13 cellular contexts compared by ENCODE assay signal in genomic region chr13:40205771-40206240, GRCh38.
A peak's percentile ranks its signal among the peaks of the same experiment; 100 is the strongest.
DNase-seq lines count a peak whose midpoint lies in the region; ATAC-seq, FAIRE-seq and TF ChIP-seq lines count a peak whose summit lies in the region.
"Had no signal": no experiment of that assay in that cellular context is flagged by ENCODE, and none has a peak within 500 bp of the region (broad histone marks: within the 10 kb centered on the region; RNA-seq: fewer than 3 reads in every experiment).

No MANE protein-coding gene starts in this region.

- 0 out of 2 replicates have a peak overlapping the region, but pooled peaks have one; percentile 92 for H2AFZ ChIP-seq in Karpas-422 (ENCODE audit: low read length)
- H2AFZ ChIP-seq in endothelial cell of umbilical vein (ENCODE audit: low read depth, low read length) = peak overlapping the region; percentile 33

- no peak overlapping the region for H3K27ac ChIP-seq in Karpas-422 (ENCODE audit: low read length)
- peak overlapping the region; percentile 93 for H3K27ac ChIP-seq in endothelial cell of umbilical vein (ENCODE audit: insufficient read depth, low read depth, low read length)
- peak overlapping the region; percentile 46 to 83 for H3K27ac ChIP-seq in small intestine (ENCODE audit: low read depth in 1 of 2, low read length in 1 of 2)
- H3K27ac ChIP-seq in colonic mucosa = no peak overlapping the region
- H3K27ac ChIP-seq: gastroesophageal sphincter, left ventricle myocardium inferior, prostate gland, SJSA1 had no signal

- intact Hi-C loops in activated CD4-positive, alpha-beta memory T cell treated with anti-CD3 and anti-CD28 coated beads for 36 hours (cut with micrococcal nuclease) = loop anchor here (1.0 to 2.0 kb wide), 6 partner anchors 11 to 180 kb away; no protein-coding TSS in a partner anchor
- intact Hi-C loops in endothelial cell of umbilical vein (cut with micrococcal nuclease) = loop anchor here (1.0 kb wide), 1 partner anchor 12 kb away; no protein-coding TSS in a partner anchor
- intact Hi-C loops in colonic mucosa (cut with DNase I) = no loop called here

- FAIRE-seq in endothelial cell of umbilical vein (lab: Jason Lieb, UNC) = no peak
- FAIRE-seq in small intestine (lab: Jason Lieb, UNC) = no peak
- FAIRE-seq: urothelium cell line had no signal

- H3K9me1 ChIP-seq in endothelial cell of umbilical vein (replicated peaks; ENCODE audit: control insufficient read depth, extremely low read depth, insufficient read depth, low read length) = no peaks in the 10 kb centered on the region

- WGBS in small intestine, 3 donors = 74 to 84% (median 78%) methylated on average over 4 of the region's 4 CpGs

- peaks cover 51% of the 10 kb centered on the region for H3K4me1 Mint-ChIP-seq in activated CD4-positive, alpha-beta memory T cell treated with anti-CD3 and anti-CD28 coated beads for 36 hours (ENCODE audit: low read depth)

- peaks cover 6% of the 10 kb centered on the region for H3K36me3 Mint-ChIP-seq in activated CD4-positive, alpha-beta memory T cell treated with anti-CD3 and anti-CD28 coated beads for 36 hours

- H3K9me2 ChIP-seq in Karpas-422 (replicated peaks; ENCODE audit: insufficient read depth, low read length) = no peaks in the 10 kb centered on the region

- TSS peak; percentile 74 for BruUV-seq in endothelial cell of umbilical vein (replicated peaks; lab: Mats Ljungman, UMichigan)

- ATAC-seq in HG02981 (IDR thresholded peaks at IDR 0.05; ENCODE audit: unreplicated experiment) = no peak
- no peak for ATAC-seq in GM21717 (IDR thresholded peaks at IDR 0.05; ENCODE audit: unreplicated experiment)
- ATAC-seq: gastroesophageal sphincter had no signal

- no peaks in the 10 kb centered on the region for H3K27me3 Mint-ChIP-seq in activated CD4-positive, alpha-beta memory T cell treated with anti-CD3 and anti-CD28 coated beads for 36 hours

- peak overlapping the region; percentile 99 for H3K27ac Mint-ChIP-seq in activated CD4-positive, alpha-beta memory T cell treated with anti-CD3 and anti-CD28 coated beads for 36 hours

- H3K4me3 ChIP-seq in Karpas-422 (ENCODE audit: low read length) (no peak overlapping the region), endothelial cell of umbilical vein (replicated peaks in 1 of 3; ENCODE audit: insufficient read depth in 1 of 3, low read depth in 1 of 3, low read length in 3 of 3) (no peak overlapping the region), small intestine (ENCODE audit: low read depth in 1 of 2, low read length in 2 of 2) (no peak overlapping the region), colonic mucosa (no peak overlapping the region)
- H3K4me3 ChIP-seq: gastroesophageal sphincter, left ventricle myocardium inferior, prostate gland, SJSA1 had no signal

- no peaks in the 10 kb centered on the region for H4K20me1 ChIP-seq in Karpas-422 (ENCODE audit: insufficient read depth, low read depth, low read length)
- H4K20me1 ChIP-seq in endothelial cell of umbilical vein (replicated peaks; ENCODE audit: control insufficient read depth, extremely low read depth, insufficient read depth, low read length) = no peaks in the 10 kb centered on the region

- CTCF ChIA-PET in activated CD4-positive, alpha-beta memory T cell treated with anti-CD3 and anti-CD28 coated beads for 36 hours (lab: Charles Lee) = interaction anchor here (1.2 to 1.8 kb wide), 2 partner anchors 15 to 137 kb away, joined by 4 to 9 read pairs; no protein-coding TSS in a partner anchor
- CTCF ChIA-PET in endothelial cell of umbilical vein (lab: Charles Lee) = interaction anchor here (1.2 to 2.0 kb wide), 2 partner anchors 15 to 136 kb away, joined by 6 read pairs; no protein-coding TSS in a partner anchor

- H3K4me2 ChIP-seq in Karpas-422 (ENCODE audit: low read depth, low read length, poor library complexity, severe bottlenecking) (no peak overlapping the region), endothelial cell of umbilical vein (ENCODE audit: insufficient read depth, low read length) (no peak overlapping the region)

- H3K36me3 ChIP-seq in Karpas-422 (ENCODE audit: insufficient read depth, low read length) = no peaks in the 10 kb centered on the region; the same call in 1 of the 2 replicates
- H3K36me3 ChIP-seq in endothelial cell of umbilical vein (ENCODE audit: control insufficient read depth in 2 of 2, extremely low read depth in 1 of 2, insufficient read depth in 2 of 2, low read length in 2 of 2) = no peaks in the 10 kb centered on the region
- H3K36me3 ChIP-seq in small intestine (ENCODE audit: control insufficient read depth in 2 of 2, insufficient read depth in 2 of 2, low read length in 2 of 2) = no peaks in the 10 kb centered on the region
- no peaks in the 10 kb centered on the region for H3K36me3 ChIP-seq in colonic mucosa
- H3K36me3 ChIP-seq: gastroesophageal sphincter, left ventricle myocardium inferior, prostate gland, SJSA1 had no signal

- no peaks in the 10 kb centered on the region for H3K79me2 ChIP-seq in Karpas-422 (ENCODE audit: low read length)
- no peaks in the 10 kb centered on the region for H3K79me2 ChIP-seq in endothelial cell of umbilical vein (ENCODE audit: control insufficient read depth, insufficient read depth, low read length)

- peaks cover 2% of the 10 kb centered on the region for H3K9me3 Mint-ChIP-seq in activated CD4-positive, alpha-beta memory T cell treated with anti-CD3 and anti-CD28 coated beads for 36 hours

- POLR2A ChIA-PET in activated CD4-positive, alpha-beta memory T cell treated with anti-CD3 and anti-CD28 coated beads for 36 hours (lab: Charles Lee) = interaction anchor here (1.1 to 2.3 kb wide), 6 partner anchors 15 to 459 kb away, joined by 4 to 14 read pairs (median 6); no protein-coding TSS in a partner anchor
- POLR2A ChIA-PET in endothelial cell of umbilical vein (lab: Charles Lee) = interaction anchor here (1.1 kb wide), 2 partner anchors 11 to 66 kb away, joined by 3 to 5 read pairs; no protein-coding TSS in a partner anchor

- H3K4me1 ChIP-seq in Karpas-422 (ENCODE audit: low read length) (peaks cover 22% of the 10 kb centered on the region), endothelial cell of umbilical vein (ENCODE audit: control insufficient read depth, extremely low read depth, insufficient read depth, low read length) (peaks cover 25% of the 10 kb centered on the region), small intestine (ENCODE audit: control insufficient read depth in 2 of 2, insufficient read depth in 1 of 2, low read depth in 1 of 2, low read length in 1 of 2) (no peaks in the 10 kb centered on the region), colonic mucosa (no peaks in the 10 kb centered on the region)
- H3K4me1 ChIP-seq: gastroesophageal sphincter, prostate gland, SJSA1 had no signal

- no peak overlapping the region for H3K9ac ChIP-seq in Karpas-422 (ENCODE audit: low read length)
- H3K9ac ChIP-seq in endothelial cell of umbilical vein (replicated peaks; ENCODE audit: extremely low read depth, insufficient read depth, low read length) = peak overlapping the region; percentile 49
- no peak overlapping the region for H3K9ac ChIP-seq in colonic mucosa (ENCODE audit: low read depth in 2 of 2, low read length in 2 of 2)

- DNase-seq in Karpas-422 (no peak), endothelial cell of umbilical vein (ENCODE audit: low read depth, low spot score) (peak; percentile 28), small intestine (no peak), colonic mucosa (no peak)
- peak; percentile 44 for DNase-seq in activated CD4-positive, alpha-beta memory T cell treated with anti-CD3 and anti-CD28 coated beads for 36 hours
- DNase-seq: left ventricle myocardium inferior, NCI-H524 had no signal

- dilution Hi-C loops in endothelial cell of umbilical vein (cut with MboI; ENCODE audit: extremely low pct_ligation_motif_present, low sequenced_read_pairs) = no loop called here

- H3K27me3 ChIP-seq in Karpas-422 (ENCODE audit: low read length) (no peaks in the 10 kb centered on the region), endothelial cell of umbilical vein (ENCODE audit: control insufficient read depth in 2 of 2, insufficient read depth in 2 of 2, low read length in 2 of 2) (no peaks in the 10 kb centered on the region), small intestine (ENCODE audit: control insufficient read depth in 2 of 2, insufficient read depth in 2 of 2, low read length in 2 of 2) (no peaks in the 10 kb centered on the region), colonic mucosa (no peaks in the 10 kb centered on the region)
- H3K27me3 ChIP-seq: gastroesophageal sphincter, SJSA1 had no signal

- H3K4me3 Mint-ChIP-seq in activated CD4-positive, alpha-beta memory T cell treated with anti-CD3 and anti-CD28 coated beads for 36 hours = no peak overlapping the region

- no peak for TF ChIP-seq POLR2A in endothelial cell of umbilical vein (IDR thresholded peaks at IDR 0.05; ENCODE audit: low read depth, low read length)

- H3K9me3 ChIP-seq in Karpas-422 (ENCODE audit: low read length) (no peaks in the 10 kb centered on the region), endothelial cell of umbilical vein (replicated peaks; ENCODE audit: control insufficient read depth, insufficient read depth, low read length) (no peaks in the 10 kb centered on the region), small intestine (ENCODE audit: control insufficient read depth, low read depth) (no peaks in the 10 kb centered on the region), colonic mucosa (no peaks in the 10 kb centered on the region)
- H3K9me3 ChIP-seq: prostate gland, SJSA1 had no signal

- TF ChIP-seq CTCF in endothelial cell of umbilical vein (IDR thresholded peaks at IDR 0.05; ENCODE audit: extremely low read depth in 1 of 2, insufficient read depth in 1 of 2, low read depth in 1 of 2, low read length in 2 of 2) = no peak
- TF ChIP-seq CTCF in colonic mucosa (IDR thresholded peaks at IDR 0.05) = no peak

TF ChIP-seq in endothelial cell of umbilical vein, 7 proteins besides CTCF, POLR2A, EP300 and RAD21:
- TF ChIP-seq FOS (IDR thresholded peaks at IDR 0.05; ENCODE audit: borderline replicate concordance, insufficient read depth, low read length) = no peak
- TF ChIP-seq GATA2 (IDR thresholded peaks at IDR 0.05; ENCODE audit: insufficient read depth, insufficient read length, low read depth, low read length) = no peak
- TF ChIP-seq MAX (IDR thresholded peaks at IDR 0.05; ENCODE audit: insufficient read depth, insufficient read length) = no peak
- no peak for TF ChIP-seq MYC (IDR thresholded peaks at IDR 0.05; ENCODE audit: low read depth, low read length)
- TF ChIP-seq JUN (IDR thresholded peaks at IDR 0.05; ENCODE audit: borderline replicate concordance, insufficient read depth, insufficient read length, low read depth) = no peak
- no peak for TF ChIP-seq EZH2 (IDR thresholded peaks at IDR 0.05; ENCODE audit: borderline replicate concordance, low read depth, low read length, severe bottlenecking)
- TF ChIP-seq POLR2AphosphoS5 (IDR thresholded peaks at IDR 0.05; ENCODE audit: insufficient read depth, low read depth, low read length) = no peak

Comparison
In these comparisons a context has a peak if more than half of its experiments do, and no peak if none do; other contexts are left out.
1. DNase-seq: peak in activated CD4-positive, alpha-beta memory T cell treated with anti-CD3 and anti-CD28 coated beads for 36 hours (single experiment) and endothelial cell of umbilical vein (single experiment); none in Karpas-422 (single experiment), small intestine (single experiment) and colonic mucosa (single experiment).
2. H3K27ac ChIP-seq: peak in endothelial cell of umbilical vein (single experiment) and small intestine (2 of 2); none in Karpas-422 (single experiment) and colonic mucosa (single experiment).